In the genomic region with DNA sequence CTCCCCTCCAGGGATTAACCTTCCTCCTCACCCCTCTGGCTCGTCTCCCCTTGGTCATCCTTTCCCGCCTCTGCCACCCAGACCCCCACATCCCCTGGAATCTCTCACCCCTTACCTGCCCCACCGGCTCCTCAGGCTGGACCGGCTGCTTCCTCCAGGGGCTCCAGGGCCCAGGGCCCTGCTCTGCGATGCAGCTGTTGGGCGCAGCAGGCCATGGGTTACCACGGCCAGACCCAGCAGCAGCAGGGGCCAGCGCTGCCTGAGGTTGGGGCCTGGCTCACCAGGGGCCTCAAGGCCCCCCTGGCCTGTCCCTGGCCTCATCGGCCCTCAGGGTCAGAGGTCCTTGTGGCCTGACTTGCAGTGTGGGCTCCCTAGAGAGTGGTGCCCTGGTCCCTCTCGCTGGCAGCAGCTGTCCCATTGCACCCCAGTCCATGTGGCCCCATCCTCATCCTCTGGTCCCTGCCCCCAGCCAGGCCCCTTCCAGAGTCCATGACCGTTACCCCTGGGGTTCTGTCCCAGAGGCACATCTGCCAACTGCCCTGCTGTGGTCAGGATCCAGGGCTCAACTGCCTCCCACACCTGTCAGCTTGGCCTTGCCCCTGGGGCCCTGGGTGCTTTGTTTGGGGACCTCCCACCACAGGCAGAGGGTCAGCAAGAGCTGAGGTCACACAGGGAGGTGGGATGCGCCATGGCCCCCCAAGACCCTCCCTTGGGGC, we compare ENCODE assay signal across 19 cellular contexts. TPM values are rescaled to one million over a fixed set of nuclear protein-coding genes. Genes with fewer than 3 reads are reported as not detected.
"Had no signal": no experiment of that assay in that cellular context is flagged by ENCODE, and none has a peak within 500 bp of the region (broad histone marks: within the 10 kb centered on the region; RNA-seq: fewer than 3 reads in every experiment).

Gene IGLL1 (minus strand): TSS at position 421 of the 716 bp plus-strand sequence. CDS start 100 bp downstream, at position 321.

- H3K27me3 ChIP-seq: adrenal gland, colonic mucosa, right lobe of liver had no signal

- DNase-seq: activated CD4-positive, alpha-beta T cell treated with anti-CD3 and anti-CD28 coated beads for 4 hours; activated T-cell treated with anti-CD3 and anti-CD28 coated beads, Interleukin-2, amount 50 U/mL, for 24 hours; adrenal gland; caudate nucleus; colonic mucosa; heart right ventricle; kidney; left ventricle myocardium inferior; psoas muscle; right lobe of liver; substantia nigra; T-helper 9 cell had no signal

- H3K4me3 ChIP-seq: adrenal gland, colonic mucosa, heart right ventricle, left ventricle myocardium inferior, psoas muscle, right lobe of liver had no signal

- H3K4me1 ChIP-seq: adrenal gland, colonic mucosa, heart right ventricle, left ventricle myocardium inferior, psoas muscle, right lobe of liver had no signal

- H3K36me3 ChIP-seq: adrenal gland, colonic mucosa, heart right ventricle, left ventricle myocardium inferior, right lobe of liver had no signal

- H3K4me3 Mint-ChIP-seq: activated T-cell treated with anti-CD3 and anti-CD28 coated beads, Interleukin-2, amount 50 U/mL, for 24 hours; memory B cell; natural killer cell treated with Interleukin-12 subunit alpha and Interleukin-12 subunit beta and Interleukin-15 and Interleukin-18, amount 100 ng/mL, for 72 hours; stimulated activated effector memory CD8-positive, alpha-beta T cell treated with anti-CD3 and anti-CD28 coated beads, Interleukin-12 subunit alpha, Interleukin-12 subunit beta, amount 100 ng/mL, for 72 hours had no signal

- H3K27ac Mint-ChIP-seq: activated T-cell treated with anti-CD3 and anti-CD28 coated beads, Interleukin-2, amount 50 U/mL, for 24 hours; memory B cell; natural killer cell treated with Interleukin-12 subunit alpha and Interleukin-12 subunit beta and Interleukin-15 and Interleukin-18, amount 100 ng/mL, for 72 hours; stimulated activated effector memory CD8-positive, alpha-beta T cell treated with anti-CD3 and anti-CD28 coated beads, Interleukin-12 subunit alpha, Interleukin-12 subunit beta, amount 100 ng/mL, for 72 hours had no signal

- H3K9me3 Mint-ChIP-seq: activated T-cell treated with anti-CD3 and anti-CD28 coated beads, Interleukin-2, amount 50 U/mL, for 24 hours; memory B cell; natural killer cell treated with Interleukin-12 subunit alpha and Interleukin-12 subunit beta and Interleukin-15 and Interleukin-18, amount 100 ng/mL, for 72 hours; stimulated activated effector memory CD8-positive, alpha-beta T cell treated with anti-CD3 and anti-CD28 coated beads, Interleukin-12 subunit alpha, Interleukin-12 subunit beta, amount 100 ng/mL, for 72 hours had no signal

- ATAC-seq: heart right ventricle; stimulated activated effector memory CD8-positive, alpha-beta T cell treated with anti-CD3 and anti-CD28 coated beads, Interleukin-12 subunit alpha, Interleukin-12 subunit beta, amount 100 ng/mL, for 72 hours had no signal

- H3K4me1 Mint-ChIP-seq: stimulated activated effector memory CD8-positive, alpha-beta T cell treated with anti-CD3 and anti-CD28 coated beads, Interleukin-12 subunit alpha, Interleukin-12 subunit beta, amount 100 ng/mL, for 72 hours had no signal

- H3K36me3 Mint-ChIP-seq: memory B cell; natural killer cell treated with Interleukin-12 subunit alpha and Interleukin-12 subunit beta and Interleukin-15 and Interleukin-18, amount 100 ng/mL, for 72 hours; stimulated activated effector memory CD8-positive, alpha-beta T cell treated with anti-CD3 and anti-CD28 coated beads, Interleukin-12 subunit alpha, Interleukin-12 subunit beta, amount 100 ng/mL, for 72 hours had no signal

- H3K9me3 ChIP-seq: adrenal gland, colonic mucosa, heart right ventricle, left ventricle myocardium inferior, psoas muscle, right lobe of liver had no signal

RNA-seq across cellular contexts. Expression of gene IGLL1, which starts in this region (rescaled TPM):
- total RNA-seq: activated CD8-positive, alpha-beta memory T cell treated with anti-CD3 and anti-CD28 coated beads for 36 hours; adrenal gland; colonic mucosa; frontal cortex; heart right ventricle; kidney; left ventricle myocardium inferior; mucosa of gallbladder; natural killer cell treated with Interleukin-12 subunit alpha and Interleukin-12 subunit beta and Interleukin-15 and Interleukin-18, amount 100 ng/mL, for 72 hours; omental fat pad; psoas muscle; right lobe of liver had no signal
